8 cellular contexts compared by ENCODE assay signal in genomic region chr10:113960617-113961260, GRCh38.
DNase-seq lines count a peak whose midpoint lies in the region; ATAC-seq, FAIRE-seq and TF ChIP-seq lines count a peak whose summit lies in the region.

No MANE protein-coding gene starts in this region.

- ATAC-seq in DND-41 (ENCODE audit: insufficient read depth, low read depth): peak; percentile 1; the same call in 1 of the 3 replicates
- peak; percentile 35 for ATAC-seq in GM21786 (IDR thresholded peaks at IDR 0.05; ENCODE audit: unreplicated experiment)
- peak; percentile 55 to 70 for ATAC-seq in stimulated activated naive B cell treated with anti-CD40 and anti-IgM and Interleukin-4, amounts not matched to agents 10 μg/mL and 1 μg/mL and 100 μg/mL, for 72 hours (replicated peaks)

- peak overlapping the region; percentile 91 for H3K27ac Mint-ChIP-seq in stimulated activated naive B cell treated with anti-CD40 and anti-IgM and Interleukin-4, amounts not matched to agents 10 μg/mL and 1 μg/mL and 100 μg/mL, for 72 hours

- H3K4me3 ChIP-seq in DND-41 (ENCODE audit: low read depth in 1 of 2, low read length in 2 of 2): peak overlapping the region in 1 of 2 experiments; percentile 7; a peak in 2 of 4 replicates

- peaks cover 12% of the 10 kb centered on the region; the same call in 1 of the 2 replicates for H4K20me1 ChIP-seq in DND-41 (ENCODE audit: insufficient read depth, low read length)

- H3K27me3 ChIP-seq in DND-41 (ENCODE audit: insufficient read depth, low read length, poor library complexity): no peaks in the 10 kb centered on the region

- H3K9me3 ChIP-seq in DND-41 (ENCODE audit: insufficient read depth, low read length, severe bottlenecking): no peaks in the 10 kb centered on the region

- peak overlapping the region; percentile 64 for H3K27ac ChIP-seq in DND-41 (ENCODE audit: low read length)

- peaks cover 6 to 8% of the 10 kb centered on the region in 2 donors for H3K9me3 Mint-ChIP-seq in stimulated activated naive B cell treated with anti-CD40 and anti-IgM and Interleukin-4, amounts not matched to agents 10 μg/mL and 1 μg/mL and 100 μg/mL, for 72 hours

- DNase-seq in DND-41 (peak; percentile 35), NCI-H774 (lab: John Stamatoyannopoulos, UW) (peak; percentile 74), nucleus accumbens (lab: John Stamatoyannopoulos, UW) (no peak), HTR-8/SVneo (ENCODE audit: insufficient read length, low spot score) (no peak), NCI-H82 (lab: John Stamatoyannopoulos, UW) (no peak)
- peak; percentile 59 for DNase-seq in central memory CD4-positive, alpha-beta T cell
- DNase-seq in stimulated activated naive B cell treated with anti-CD40 and anti-IgM and Interleukin-4, amounts not matched to agents 10 μg/mL and 1 μg/mL and 100 μg/mL, for 72 hours: peak; percentile 19

- no peaks in the 10 kb centered on the region for H3K36me3 ChIP-seq in DND-41 (ENCODE audit: insufficient read depth, low read length)

- H3K9ac ChIP-seq in DND-41 (ENCODE audit: low read depth, low read length): peak overlapping the region; percentile 4; the same call in 1 of the 2 replicates

- H3K4me1 ChIP-seq in DND-41 (ENCODE audit: insufficient read depth, low read length): peaks cover 37% of the 10 kb centered on the region

- H2AFZ ChIP-seq in DND-41 (ENCODE audit: low read depth, low read length): no peak overlapping the region

- no peak for FAIRE-seq in HTR-8/SVneo (lab: Jason Lieb, UNC)

- TF ChIP-seq CTCF in DND-41 (IDR thresholded peaks at IDR 0.05; ENCODE audit: borderline replicate concordance, extremely low read depth, low read length, poor library complexity, severe bottlenecking): no peak

- H3K4me3 Mint-ChIP-seq in stimulated activated naive B cell treated with anti-CD40 and anti-IgM and Interleukin-4, amounts not matched to agents 10 μg/mL and 1 μg/mL and 100 μg/mL, for 72 hours: peak overlapping the region in 1 of 2 donors; percentile 33

- H3K36me3 Mint-ChIP-seq in stimulated activated naive B cell treated with anti-CD40 and anti-IgM and Interleukin-4, amounts not matched to agents 10 μg/mL and 1 μg/mL and 100 μg/mL, for 72 hours: peaks cover 4 to 6% of the 10 kb centered on the region in 2 donors

- H3K27me3 Mint-ChIP-seq in stimulated activated naive B cell treated with anti-CD40 and anti-IgM and Interleukin-4, amounts not matched to agents 10 μg/mL and 1 μg/mL and 100 μg/mL, for 72 hours: no peaks in the 10 kb centered on the region

- peaks cover 21 to 40% of the 10 kb centered on the region in 2 donors for H3K4me1 Mint-ChIP-seq in stimulated activated naive B cell treated with anti-CD40 and anti-IgM and Interleukin-4, amounts not matched to agents 10 μg/mL and 1 μg/mL and 100 μg/mL, for 72 hours

- peak overlapping the region; percentile 54 for H3K4me2 ChIP-seq in DND-41 (ENCODE audit: insufficient read depth, low read length)

- no peaks in the 10 kb centered on the region for H3K79me2 ChIP-seq in DND-41 (ENCODE audit: insufficient read depth, low read length)

Comparison
In these comparisons a context has a peak if more than half of its experiments do, and no peak if none do; other contexts are left out.
1. ATAC-seq: peak in every context shown above with its lines; median percentile 62 in stimulated activated naive B cell treated with anti-CD40 and anti-IgM and Interleukin-4, amounts not matched to agents 10 μg/mL and 1 μg/mL and 100 μg/mL, for 72 hours; 35 in GM21786; 1 in DND-41.
2. DNase-seq: peak in DND-41 (single experiment), NCI-H774 (single experiment), central memory CD4-positive, alpha-beta T cell (single experiment) and stimulated activated naive B cell treated with anti-CD40 and anti-IgM and Interleukin-4, amounts not matched to agents 10 μg/mL and 1 μg/mL and 100 μg/mL, for 72 hours (single experiment); none in nucleus accumbens (0 of 56), HTR-8/SVneo (single experiment) and NCI-H82 (single experiment).